Comparison of ENCODE assay signal across 16 cellular contexts in the genomic region with DNA sequence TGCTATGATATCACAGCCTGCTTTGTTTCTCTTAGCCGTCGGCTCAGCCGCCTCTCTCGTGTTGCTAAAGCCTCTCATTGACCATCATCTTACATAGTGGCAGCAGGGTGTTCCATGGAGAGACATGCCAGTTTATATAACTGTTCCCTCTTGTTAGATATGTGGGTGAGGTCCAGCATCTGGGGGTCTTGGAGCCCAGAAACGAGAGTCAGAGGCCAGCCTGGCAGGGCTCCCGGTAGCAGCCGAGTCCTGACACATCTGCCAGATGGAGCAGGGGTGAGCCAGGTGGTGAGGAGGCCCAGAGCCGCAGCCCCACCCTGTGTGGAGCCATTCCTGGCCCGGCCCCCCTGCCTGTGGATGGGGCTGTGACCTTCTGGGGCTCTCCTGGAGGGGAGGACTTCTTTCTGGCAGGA. TPM values are rescaled to one million over a fixed set of nuclear protein-coding genes. Genes with fewer than 3 reads are reported as not detected.
A peak's percentile ranks its signal among the peaks of the same experiment; 100 is the strongest.
DNase-seq lines count a peak whose midpoint lies in the region; ATAC-seq and TF ChIP-seq lines count a peak whose summit lies in the region.
"Had no signal": no experiment of that assay in that cellular context is flagged by ENCODE, and none has a peak within 500 bp of the region (broad histone marks: within the 10 kb centered on the region; RNA-seq: fewer than 3 reads in every experiment).

No MANE protein-coding gene starts in this region.

- H3K9me3 ChIP-seq in neuronal stem cell (replicated peaks in 1 of 2; ENCODE audit: control insufficient read depth in 2 of 2, insufficient read depth in 1 of 2, low read depth in 1 of 2, low read length in 2 of 2) (no peaks in the 10 kb centered on the region), uterus (no peaks in the 10 kb centered on the region), colonic mucosa (no peaks in the 10 kb centered on the region)
- H3K9me3 ChIP-seq: A549 had no signal

- H3K36me3 Mint-ChIP-seq in activated naive CD8-positive, alpha-beta T cell treated with anti-CD3 and anti-CD28 coated beads, Interleukin-2, amount 10 ng/mL, durations not matched to agents 7 days and 5 days = no peaks in the 10 kb centered on the region
- no peaks in the 10 kb centered on the region for H3K36me3 Mint-ChIP-seq in activated naive CD8-positive, alpha-beta T cell treated with anti-CD3 and anti-CD28 coated beads for 36 hours
- no peaks in the 10 kb centered on the region for H3K36me3 Mint-ChIP-seq in glutamatergic neuron (ENCODE audit: unreplicated experiment)

- H3K27ac Mint-ChIP-seq in activated naive CD8-positive, alpha-beta T cell treated with anti-CD3 and anti-CD28 coated beads, Interleukin-2, amount 10 ng/mL, durations not matched to agents 7 days and 5 days = no peak overlapping the region
- no peak overlapping the region for H3K27ac Mint-ChIP-seq in activated naive CD8-positive, alpha-beta T cell treated with anti-CD3 and anti-CD28 coated beads for 36 hours
- peak overlapping the region; percentile 93 for H3K27ac Mint-ChIP-seq in glutamatergic neuron (ENCODE audit: unreplicated experiment)
- H3K27ac Mint-ChIP-seq: nephron had no signal

- H2BK12ac ChIP-seq in neuronal stem cell (ENCODE audit: low read length) = no peak overlapping the region

- H2AFZ ChIP-seq in neuronal stem cell (ENCODE audit: low read length) = peak overlapping the region; percentile 27

- ATAC-seq in activated naive CD8-positive, alpha-beta T cell treated with anti-CD3 and anti-CD28 coated beads, Interleukin-2, amount 10 ng/mL, durations not matched to agents 7 days and 5 days (ENCODE audit: low read depth) = no peak
- ATAC-seq: A549 had no signal

- no peak overlapping the region for H2BK120ac ChIP-seq in neuronal stem cell (ENCODE audit: low read depth, low read length)

- peak; percentile 15 for DNase-seq in activated naive CD8-positive, alpha-beta T cell treated with anti-CD3 and anti-CD28 coated beads, Interleukin-2, amount 10 ng/mL, durations not matched to agents 7 days and 5 days
- DNase-seq in activated naive CD8-positive, alpha-beta T cell treated with anti-CD3 and anti-CD28 coated beads for 36 hours = no peak
- DNase-seq in glutamatergic neuron = peak; percentile 62
- DNase-seq in neuronal stem cell (ENCODE audit: low spot score) = no peak
- DNase-seq in uterus = peak; percentile 58 to 81
- DNase-seq in OCI-M1 (lab: John Stamatoyannopoulos, UW) = no peak
- no peak for DNase-seq in UCSD-AML1 (lab: John Stamatoyannopoulos, UW; ENCODE audit: unreplicated experiment)
- no peak for DNase-seq in colonic mucosa
- DNase-seq: Calu3; cortex of kidney; islet precursor cell; NCI-H1436; NCI-H510A treated with DMSO at 0.1 percent for 48 hours; stimulated activated CD4-positive, alpha-beta T cell treated with anti-CD3 and anti-CD28 coated beads, Interleukin-15, amount 100 ng/mL, for 24 hours had no signal

- intact Hi-C loops in uterus (cut with DNase I; ENCODE audit: low total_unique reads) = no loop called here
- intact Hi-C loops in colonic mucosa (cut with DNase I) = no loop called here

- no peak overlapping the region for H3K14ac ChIP-seq in neuronal stem cell (ENCODE audit: low read length)

- WGBS in neuronal stem cell (ENCODE audit: extremely low coverage in 2 of 2, insufficient read length in 2 of 2, insufficient replicate concordance in 1 of 2), 2 donors = no CpG with 5 or more reads among the region's 9 CpGs

- H3K18ac ChIP-seq in neuronal stem cell (ENCODE audit: low read length) = peak overlapping the region; percentile 31

- no peaks in the 10 kb centered on the region for H3K27me3 Mint-ChIP-seq in activated naive CD8-positive, alpha-beta T cell treated with anti-CD3 and anti-CD28 coated beads, Interleukin-2, amount 10 ng/mL, durations not matched to agents 7 days and 5 days
- H3K27me3 Mint-ChIP-seq in activated naive CD8-positive, alpha-beta T cell treated with anti-CD3 and anti-CD28 coated beads for 36 hours = no peaks in the 10 kb centered on the region
- peaks cover 7% of the 10 kb centered on the region for H3K27me3 Mint-ChIP-seq in glutamatergic neuron (ENCODE audit: unreplicated experiment)

- no peak overlapping the region for H3K4ac ChIP-seq in neuronal stem cell (ENCODE audit: low read length)

- no peaks in the 10 kb centered on the region for H3K79me1 ChIP-seq in neuronal stem cell (ENCODE audit: low read depth, low read length)

- H3K4me2 ChIP-seq in neuronal stem cell (ENCODE audit: insufficient read depth, low read length, poor library complexity, severe bottlenecking) = no peak overlapping the region
- H3K4me2 ChIP-seq: A549 had no signal

- no peak overlapping the region for H4K8ac ChIP-seq in neuronal stem cell (ENCODE audit: low read depth, low read length)

- H2BK15ac ChIP-seq in neuronal stem cell (ENCODE audit: low read length) = peak overlapping the region; percentile 55

- H3K4me3 ChIP-seq in neuronal stem cell (ENCODE audit: low read length in 2 of 2) (no peak overlapping the region), uterus (no peak overlapping the region), colonic mucosa (no peak overlapping the region)
- H3K4me3 ChIP-seq: A549 had no signal

- no peak for TF ChIP-seq POLR2A in uterus (IDR thresholded peaks at IDR 0.05)

- H3K4me1 ChIP-seq in neuronal stem cell (ENCODE audit: control insufficient read depth in 2 of 2, insufficient read depth in 1 of 2, low read depth in 1 of 2, low read length in 2 of 2) (peaks cover 9 to 25% of the 10 kb centered on the region in 2 donors), uterus (no peaks in the 10 kb centered on the region), colonic mucosa (no peaks in the 10 kb centered on the region)
- H3K4me1 ChIP-seq: A549 had no signal

- no peaks in the 10 kb centered on the region for H3K9me3 Mint-ChIP-seq in activated naive CD8-positive, alpha-beta T cell treated with anti-CD3 and anti-CD28 coated beads, Interleukin-2, amount 10 ng/mL, durations not matched to agents 7 days and 5 days
- H3K9me3 Mint-ChIP-seq in activated naive CD8-positive, alpha-beta T cell treated with anti-CD3 and anti-CD28 coated beads for 36 hours = no peaks in the 10 kb centered on the region
- peaks cover 5% of the 10 kb centered on the region for H3K9me3 Mint-ChIP-seq in glutamatergic neuron (ENCODE audit: unreplicated experiment)
- H3K9me3 Mint-ChIP-seq: nephron had no signal

- no peak overlapping the region for H3K4me3 Mint-ChIP-seq in activated naive CD8-positive, alpha-beta T cell treated with anti-CD3 and anti-CD28 coated beads, Interleukin-2, amount 10 ng/mL, durations not matched to agents 7 days and 5 days
- H3K4me3 Mint-ChIP-seq in activated naive CD8-positive, alpha-beta T cell treated with anti-CD3 and anti-CD28 coated beads for 36 hours = no peak overlapping the region
- no peak overlapping the region for H3K4me3 Mint-ChIP-seq in glutamatergic neuron (ENCODE audit: unreplicated experiment)
- H3K4me3 Mint-ChIP-seq: nephron had no signal

- no peaks in the 10 kb centered on the region for H3K36me3 ChIP-seq in neuronal stem cell (replicated peaks in 1 of 2; ENCODE audit: control insufficient read depth in 2 of 2, insufficient read depth in 2 of 2, low read length in 2 of 2)
- no peaks in the 10 kb centered on the region for H3K36me3 ChIP-seq in uterus
- H3K36me3 ChIP-seq in colonic mucosa = no peaks in the 10 kb centered on the region

- H3K9ac ChIP-seq in neuronal stem cell (ENCODE audit: low read depth, low read length, poor library complexity) (peak overlapping the region; percentile 25), colonic mucosa (ENCODE audit: low read depth in 2 of 2, low read length in 2 of 2) (no peak overlapping the region)

- H3K23ac ChIP-seq in neuronal stem cell (ENCODE audit: low read depth, low read length, poor library complexity) = no peak overlapping the region

- H3K4me1 Mint-ChIP-seq in activated naive CD8-positive, alpha-beta T cell treated with anti-CD3 and anti-CD28 coated beads, Interleukin-2, amount 10 ng/mL, durations not matched to agents 7 days and 5 days = no peaks in the 10 kb centered on the region
- no peaks in the 10 kb centered on the region for H3K4me1 Mint-ChIP-seq in activated naive CD8-positive, alpha-beta T cell treated with anti-CD3 and anti-CD28 coated beads for 36 hours
- peaks cover 12% of the 10 kb centered on the region for H3K4me1 Mint-ChIP-seq in glutamatergic neuron (ENCODE audit: low read depth, unreplicated experiment)
- H3K4me1 Mint-ChIP-seq: nephron had no signal

- POLR2A ChIA-PET in activated naive CD8-positive, alpha-beta T cell treated with anti-CD3 and anti-CD28 coated beads, Interleukin-2, amount 10 ng/mL, durations not matched to agents 7 days and 5 days (lab: Charles Lee) = no interaction called here

- TF ChIP-seq CTCF in glutamatergic neuron (IDR thresholded peaks at IDR 0.05; ENCODE audit: partially characterized antibody, unreplicated experiment) (no peak), uterus (IDR thresholded peaks at IDR 0.05) (no peak), colonic mucosa (IDR thresholded peaks at IDR 0.05) (no peak)

- no peak overlapping the region for H4K91ac ChIP-seq in neuronal stem cell (ENCODE audit: low read depth, low read length, poor library complexity)

- H3K27ac ChIP-seq in neuronal stem cell (replicated peaks; ENCODE audit: low read length) (no peak overlapping the region), uterus (peak overlapping the region; percentile 53 to 70), colonic mucosa (no peak overlapping the region)
- H3K27ac ChIP-seq: A549 had no signal

- peak overlapping the region; percentile 56 for H2AK5ac ChIP-seq in neuronal stem cell (ENCODE audit: low read depth, low read length)

- peaks cover 0 to 10% (median 0%) of the 10 kb centered on the region in 3 experiments for H3K27me3 ChIP-seq in neuronal stem cell (ENCODE audit: control insufficient read depth in 3 of 3, insufficient read depth in 3 of 3, low read depth in 1 of 3, low read length in 3 of 3)
- H3K27me3 ChIP-seq in uterus = no peaks in the 10 kb centered on the region
- H3K27me3 ChIP-seq in colonic mucosa = no peaks in the 10 kb centered on the region

- H2BK5ac ChIP-seq in neuronal stem cell (ENCODE audit: low read length) = no peak overlapping the region

RNA-seq across cellular contexts. Expression of gene PODN, which starts 11.9 kb away (rescaled TPM):
- total RNA-seq in activated naive CD8-positive, alpha-beta T cell treated with anti-CD3 and anti-CD28 coated beads, Interleukin-2, amount 10 ng/mL, durations not matched to agents 7 days and 5 days = under 1 TPM in 1 of 2 experiments, not detected in 1; 0.14 TPM
- total RNA-seq in activated naive CD8-positive, alpha-beta T cell treated with anti-CD3 and anti-CD28 coated beads for 36 hours = not detected
- total RNA-seq in glutamatergic neuron (ENCODE audit: unreplicated experiment) (3.1 TPM), uterus (100 to 1,000 TPM in 1 of 4 donors, 10 to 100 TPM in 3; 20.9 to 100 (median 71.8) TPM), colonic mucosa (1 to 10 TPM; 3.2 to 9.1 TPM)
- 0.20 TPM for polyA plus RNA-seq in neuronal stem cell (2013, experiment 1 of 2)
- 0.19 TPM for polyA plus RNA-seq in neuronal stem cell (2013, experiment 2 of 2)
- total RNA-seq: Calu3 had no signal

Comparison
In these comparisons a context has a peak if more than half of its experiments do, and no peak if none do; other contexts are left out.
1. DNase-seq: peak in activated naive CD8-positive, alpha-beta T cell treated with anti-CD3 and anti-CD28 coated beads, Interleukin-2, amount 10 ng/mL, durations not matched to agents 7 days and 5 days (single experiment), glutamatergic neuron (single experiment) and uterus (2 of 2); none in activated naive CD8-positive, alpha-beta T cell treated with anti-CD3 and anti-CD28 coated beads for 36 hours (single experiment), neuronal stem cell (single experiment), OCI-M1 (single experiment), UCSD-AML1 (single experiment) and colonic mucosa (single experiment).
2. H3K27ac ChIP-seq: peak in uterus (2 of 2); none in neuronal stem cell (single experiment) and colonic mucosa (single experiment).